ENCODE assay signal across 21 cellular contexts in genomic region chr19:24178207-24178606, GRCh38.
DNase-seq lines count a peak whose midpoint lies in the region; ATAC-seq and TF ChIP-seq lines count a peak whose summit lies in the region.
"Had no signal": no experiment of that assay in that cellular context is flagged by ENCODE, and none has a peak within 500 bp of the region (broad histone marks: within the 10 kb centered on the region; RNA-seq: fewer than 3 reads in every experiment).

No MANE protein-coding gene starts in this region.

- H3K27ac ChIP-seq in liver (ENCODE audit: low read depth in 1 of 2, low read length in 2 of 2) = no peak overlapping the region
- H3K27ac ChIP-seq in right lobe of liver = no peak overlapping the region
- H3K27ac ChIP-seq: BLaER1 had no signal

- ATAC-seq in right lobe of liver (no peak), GM18909 (IDR thresholded peaks at IDR 0.05; ENCODE audit: poor library complexity, unreplicated experiment) (no peak)
- ATAC-seq: GM12878 had no signal

- H3K9ac ChIP-seq in liver (ENCODE audit: low read depth in 1 of 2, low read length in 2 of 2) = no peak overlapping the region
- H3K9ac ChIP-seq: BLaER1 had no signal

- 94% methylated on average over 17 of the region's 17 CpGs for WGBS in liver
- WGBS in right lobe of liver (ENCODE audit: insufficient coverage, low coverage, low lambda C conversion rate, missing lambda C conversion rate) = 98% methylated on average over 9 of the region's 17 CpGs

- no peak for TF ChIP-seq CTCF in liver (IDR thresholded peaks at IDR 0.05; ENCODE audit: low read depth, low read length, missing input control)
- TF ChIP-seq CTCF in right lobe of liver (IDR thresholded peaks at IDR 0.05) = no peak

- intact Hi-C loops in right lobe of liver (cut with DNase I) = no loop called here

- H3K9me3 ChIP-seq in liver (ENCODE audit: control insufficient read depth in 4 of 4, low read length in 3 of 4) = peaks cover 4 to 31% (median 26%) of the 10 kb centered on the region in 4 donors
- H3K9me3 ChIP-seq in right lobe of liver = peaks cover 0 to 8% (median 0%) of the 10 kb centered on the region in 4 donors
- peaks cover 28% of the 10 kb centered on the region for H3K9me3 ChIP-seq in iPS-18c (ENCODE audit: control insufficient read depth, insufficient read depth, low read length)
- H3K9me3 ChIP-seq: BE2C had no signal

- H3K4me3 ChIP-seq in liver (ENCODE audit: low read depth in 1 of 3, low read length in 3 of 3) (peak overlapping the region in 2 of 3 donors; percentile 8 to 49), right lobe of liver (no peak overlapping the region), iPS-18c (ENCODE audit: insufficient read depth, low read depth, low read length) (peak overlapping the region; percentile 15; the same call in 1 of the 2 replicates)
- H3K4me3 ChIP-seq: BLaER1, GM12878 had no signal

- TF ChIP-seq POLR2A in right lobe of liver (IDR thresholded peaks at IDR 0.05) = no peak

- TF ChIP-seq RAD21 in liver (IDR thresholded peaks at IDR 0.05) = no peak

- H3K36me3 ChIP-seq in liver (ENCODE audit: control insufficient read depth in 4 of 4, insufficient read depth in 3 of 4, low read depth in 1 of 4, low read length in 3 of 4) (no peaks in the 10 kb centered on the region), right lobe of liver (no peaks in the 10 kb centered on the region)
- H3K36me3 ChIP-seq: BE2C had no signal

- H3K27me3 ChIP-seq in liver (ENCODE audit: control insufficient read depth in 4 of 4, insufficient read depth in 4 of 4, low read length in 3 of 4) = no peaks in the 10 kb centered on the region
- no peaks in the 10 kb centered on the region for H3K27me3 ChIP-seq in right lobe of liver
- H3K27me3 ChIP-seq: BE2C, BLaER1 had no signal

- DNase-seq in right lobe of liver (no peak), NOMO-1 treated with dmso at 0.1 percent for 144 hours (lab: John Stamatoyannopoulos, UW; ENCODE audit: unreplicated experiment) (no peak)
- DNase-seq: 8988T; ACHN; BE2C; C1 segment of cervical spinal cord; CD4-positive, alpha-beta memory T cell; CD4-positive, CD25-positive, alpha-beta regulatory T cell; CD8-positive, alpha-beta memory T cell; COR-L47; DMS 273 treated with DMSO at 0.1 percent for 48 hours; DMS153; DMS79; DND-41; EL; GDM1 had no signal

- no peaks in the 10 kb centered on the region for H3K4me1 ChIP-seq in liver (ENCODE audit: control insufficient read depth in 4 of 4, insufficient read depth in 4 of 4, low read length in 3 of 4)
- no peaks in the 10 kb centered on the region for H3K4me1 ChIP-seq in right lobe of liver
- H3K4me1 ChIP-seq: BE2C, BLaER1 had no signal

TF ChIP-seq in liver, 16 proteins besides CTCF, POLR2A, EP300 and RAD21:
- no peak for TF ChIP-seq FOXA2 (IDR thresholded peaks at IDR 0.05)
- TF ChIP-seq MAX (IDR thresholded peaks at IDR 0.05) = no peak
- no peak for TF ChIP-seq HNF4G (IDR thresholded peaks at IDR 0.05)
- TF ChIP-seq EGR1 (IDR thresholded peaks at IDR 0.05; ENCODE audit: low read depth in 2 of 2) = no peak
- TF ChIP-seq ZBTB33 (IDR thresholded peaks at IDR 0.05) = no peak
- no peak for TF ChIP-seq TAF1 (conservative IDR thresholded peaks at IDR 0.05)
- TF ChIP-seq HNF4A (conservative IDR thresholded peaks at IDR 0.05) = no peak
- no peak for TF ChIP-seq REST (IDR thresholded peaks at IDR 0.05)
- TF ChIP-seq GABPA (IDR thresholded peaks at IDR 0.05 in 1 of 2, conservative IDR thresholded peaks at IDR 0.05 in 1 of 2) = no peak
- no peak for TF ChIP-seq RXRA (IDR thresholded peaks at IDR 0.05)
- TF ChIP-seq NR2F2 (IDR thresholded peaks at IDR 0.05) = no peak
- TF ChIP-seq SP1 (IDR thresholded peaks at IDR 0.05) = no peak
- no peak for TF ChIP-seq ATF3 (IDR thresholded peaks at IDR 0.05)
TF ChIP-seq in liver: peak in this region for 0.

Comparison
In these comparisons a context has a peak if more than half of its experiments do, and no peak if none do; other contexts are left out.
1. H3K4me3 ChIP-seq: peak in liver (2 of 3) and iPS-18c (single experiment); none in right lobe of liver (0 of 3).